In the genomic region with DNA sequence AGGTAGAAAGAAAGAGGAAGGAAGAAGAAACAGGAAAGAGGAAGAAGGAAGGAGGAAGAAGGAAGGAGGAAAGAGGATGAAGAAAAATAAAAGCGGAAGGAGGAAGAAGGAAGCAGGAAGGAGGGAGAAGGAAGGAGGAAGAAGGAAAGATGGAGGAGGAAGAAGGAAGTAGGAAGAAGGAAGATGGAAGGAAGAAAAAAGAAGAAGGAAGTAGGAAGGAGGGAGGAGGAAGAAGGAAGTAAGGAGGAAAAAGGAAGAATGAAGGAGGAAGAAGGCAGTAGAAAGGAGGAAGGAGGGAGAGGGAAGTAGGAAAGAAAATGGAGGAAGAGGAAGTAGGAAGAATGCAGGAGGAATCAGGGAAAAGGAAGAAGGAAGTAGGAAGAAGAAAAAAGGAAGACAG, we compare ENCODE assay signal across 24 cellular contexts.
"Had no signal": no experiment of that assay in that cellular context is flagged by ENCODE, and none has a peak within 500 bp of the region (broad histone marks: within the 10 kb centered on the region; RNA-seq: fewer than 3 reads in every experiment).

No MANE protein-coding gene starts in this region.

- DNase-seq: activated CD4-positive, alpha-beta memory T cell treated with anti-CD3 and anti-CD28 coated beads, Interleukin-2, amount 10 ng/mL, durations not matched to agents 7 days and 5 days; activated CD4-positive, alpha-beta T cell treated with anti-CD3 and anti-CD28 coated beads, Interleukin-2, amount 10 ng/mL, durations not matched to agents 7 days and 5 days; activated CD4-positive, CD25-positive, alpha-beta regulatory T cell; activated gamma-delta T cell; activated naive CD4-positive, alpha-beta T cell treated with anti-CD3 and anti-CD28 coated beads for 36 hours; activated T-cell treated with anti-CD3 and anti-CD28 coated beads for 4 hours; activated T-cell treated with anti-CD3 and anti-CD28 coated beads, Interleukin-2, amount 50 U/mL, for 48 hours; amygdala; brain microvascular endothelial cell; Kasumi-1; KBM-7; NCI-H1048; NCI-H1417; NCI-H1694 treated with DMSO at 0.1 percent for 48 hours; NCI-H2081; NCI-H446; NCI-H524; PC-3; SIG-M5; T-cell; T-helper 2 cell; T1000 had no signal

- H3K27me3 ChIP-seq: brain microvascular endothelial cell had no signal

- H3K27me3 Mint-ChIP-seq: activated CD4-positive, alpha-beta T cell treated with anti-CD3 and anti-CD28 coated beads, Interleukin-2, amount 10 ng/mL, durations not matched to agents 7 days and 5 days; activated naive CD8-positive, alpha-beta T cell; activated T-helper 17 cell treated with anti-CD3 and anti-CD28 coated beads, Interleukin-2, amount 50 U/mL, for 72 hours; T-cell had no signal

- H3K4me3 Mint-ChIP-seq: activated CD4-positive, alpha-beta memory T cell treated with anti-CD3 and anti-CD28 coated beads, Interleukin-2, amount 10 ng/mL, durations not matched to agents 7 days and 5 days; activated CD4-positive, alpha-beta T cell treated with anti-CD3 and anti-CD28 coated beads, Interleukin-2, amount 10 ng/mL, durations not matched to agents 7 days and 5 days; activated naive CD4-positive, alpha-beta T cell treated with anti-CD3 and anti-CD28 coated beads for 36 hours; activated naive CD8-positive, alpha-beta T cell; activated T-helper 17 cell treated with anti-CD3 and anti-CD28 coated beads, Interleukin-2, amount 50 U/mL, for 72 hours; T-cell had no signal

- H3K36me3 ChIP-seq: brain microvascular endothelial cell had no signal

- ATAC-seq: activated T-helper 17 cell treated with anti-CD3 and anti-CD28 coated beads, Interleukin-2, amount 50 U/mL, for 72 hours; PC-3; T-cell had no signal

- H3K4me1 Mint-ChIP-seq: activated T-helper 17 cell treated with anti-CD3 and anti-CD28 coated beads, Interleukin-2, amount 50 U/mL, for 72 hours had no signal

- H3K9me3 Mint-ChIP-seq: activated naive CD4-positive, alpha-beta T cell treated with anti-CD3 and anti-CD28 coated beads for 36 hours had no signal

- H3K27ac Mint-ChIP-seq: activated CD4-positive, alpha-beta memory T cell treated with anti-CD3 and anti-CD28 coated beads, Interleukin-2, amount 10 ng/mL, durations not matched to agents 7 days and 5 days; activated CD4-positive, alpha-beta T cell treated with anti-CD3 and anti-CD28 coated beads, Interleukin-2, amount 10 ng/mL, durations not matched to agents 7 days and 5 days; activated naive CD4-positive, alpha-beta T cell treated with anti-CD3 and anti-CD28 coated beads for 36 hours; activated naive CD8-positive, alpha-beta T cell; activated T-helper 17 cell treated with anti-CD3 and anti-CD28 coated beads, Interleukin-2, amount 50 U/mL, for 72 hours had no signal

- H3K27ac ChIP-seq: brain microvascular endothelial cell had no signal

- H3K36me3 Mint-ChIP-seq: T-cell had no signal
